Comparison of ENCODE assay signal across 9 cellular contexts in the genomic region with DNA sequence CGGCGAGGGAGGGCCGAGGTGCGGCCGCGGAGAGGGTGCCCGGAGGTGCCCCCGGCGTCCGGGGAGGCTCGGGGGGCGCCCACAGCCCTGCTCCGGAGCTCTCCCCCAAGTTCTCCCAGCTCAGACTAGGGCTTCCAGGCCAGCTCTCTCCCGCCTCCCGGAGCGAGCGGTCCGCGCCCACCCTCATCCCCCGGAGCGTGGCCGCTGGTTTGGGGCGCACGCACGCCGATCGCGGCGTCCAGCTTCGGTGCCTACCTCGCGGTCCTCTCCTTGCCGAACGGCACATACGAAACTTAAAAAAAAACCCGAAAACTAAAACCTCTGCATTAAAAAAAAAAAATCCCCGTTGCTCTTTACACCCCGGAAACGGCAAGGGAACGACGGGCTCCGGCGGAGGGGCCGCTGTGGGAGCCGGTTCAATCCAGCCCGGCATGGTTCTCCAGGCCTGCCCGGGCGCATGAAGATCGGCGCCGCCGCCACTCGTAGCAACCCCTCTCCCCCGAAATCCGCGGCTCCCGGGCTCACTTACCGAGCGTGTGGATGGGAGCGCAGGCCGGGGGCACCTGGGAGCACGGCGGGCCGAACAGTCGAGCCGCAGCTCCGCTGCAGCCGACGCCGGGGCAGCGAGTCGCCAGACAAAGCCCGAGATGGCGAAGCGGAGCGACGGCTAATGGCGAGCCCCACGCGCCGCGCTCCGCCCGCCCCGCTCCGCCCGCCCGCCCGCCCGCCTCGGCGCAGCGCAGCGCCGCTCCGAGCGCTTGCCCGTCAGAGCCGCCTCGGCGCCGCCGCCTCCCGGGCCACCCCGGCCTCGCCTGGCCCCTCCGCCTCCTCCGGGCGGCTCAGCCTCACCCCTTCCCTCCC. TPM values are rescaled to one million over a fixed set of nuclear protein-coding genes. Genes with fewer than 3 reads are reported as not detected.
DNase-seq lines count a peak whose midpoint lies in the region; ATAC-seq, FAIRE-seq and TF ChIP-seq lines count a peak whose summit lies in the region.
"Had no signal": no experiment of that assay in that cellular context is flagged by ENCODE, and none has a peak within 500 bp of the region (broad histone marks: within the 10 kb centered on the region; RNA-seq: fewer than 3 reads in every experiment).

No MANE protein-coding gene starts in this region.

- peaks cover 6% of the 10 kb centered on the region for H3K27me3 Mint-ChIP-seq in T-helper 1 cell treated with Interleukin-12 subunit alpha and Interleukin-12 subunit beta and Interleukin-4 antibody, amounts not matched to agents 30 μg/mL and 1 μg/mL, for 36 hours (ENCODE audit: low read depth)

- H3K4me2 ChIP-seq in skeletal muscle satellite cell (ENCODE audit: low read length) = peak overlapping the region; percentile 98

- H3K4me3 Mint-ChIP-seq in T-helper 1 cell treated with Interleukin-12 subunit alpha and Interleukin-12 subunit beta and Interleukin-4 antibody, amounts not matched to agents 30 μg/mL and 1 μg/mL, for 36 hours = peak overlapping the region; percentile 91

- TF ChIP-seq CTCF in body of pancreas (IDR thresholded peaks at IDR 0.05) = no peak

- H3K27ac Mint-ChIP-seq in T-helper 1 cell treated with Interleukin-12 subunit alpha and Interleukin-12 subunit beta and Interleukin-4 antibody, amounts not matched to agents 30 μg/mL and 1 μg/mL, for 36 hours = peak overlapping the region; percentile 91

- peak; percentile 25 for ATAC-seq in body of pancreas
- ATAC-seq in GM18870 (IDR thresholded peaks at IDR 0.05; ENCODE audit: unreplicated experiment) = no peak

- peak overlapping the region; percentile 94 to 99 (median 99) for H3K27ac ChIP-seq in body of pancreas

- H3K9me3 ChIP-seq in body of pancreas (no peaks in the 10 kb centered on the region), iPS-15b (ENCODE audit: control insufficient read depth, insufficient read depth, low read length) (no peaks in the 10 kb centered on the region), skeletal muscle satellite cell (replicated peaks; ENCODE audit: low read length) (no peaks in the 10 kb centered on the region)

- peak; percentile 32 for DNase-seq in HTR-8/SVneo (ENCODE audit: insufficient read length, low spot score)
- DNase-seq in body of pancreas = peak; percentile 61 to 70 (median 66)
- no peak for DNase-seq in pons (ENCODE audit: low spot score)

- WGBS in body of pancreas, 2 donors = 0% methylated on average over 33 to 94 of the region's 109 CpGs

- H3K4me1 Mint-ChIP-seq in T-helper 1 cell treated with Interleukin-12 subunit alpha and Interleukin-12 subunit beta and Interleukin-4 antibody, amounts not matched to agents 30 μg/mL and 1 μg/mL, for 36 hours (ENCODE audit: low read depth) = peaks cover 28% of the 10 kb centered on the region

- peaks cover 45% of the 10 kb centered on the region for H3K4me1 ChIP-seq in body of pancreas
- peaks cover 6% of the 10 kb centered on the region for H3K4me1 ChIP-seq in iPS-15b (ENCODE audit: control insufficient read depth, insufficient read depth, low read length)
- peaks cover 38% of the 10 kb centered on the region for H3K4me1 ChIP-seq in skeletal muscle satellite cell (ENCODE audit: control insufficient read depth, insufficient read depth, low read length)

- intact Hi-C loops in body of pancreas (cut with DNase I) = no loop called here

- H3K36me3 ChIP-seq in body of pancreas (replicated peaks in 1 of 2; ENCODE audit: insufficient read depth in 1 of 2, low read depth in 2 of 2) = peaks cover 9 to 13% of the 10 kb centered on the region in 2 donors
- peaks cover 13% of the 10 kb centered on the region for H3K36me3 ChIP-seq in iPS-15b (ENCODE audit: control insufficient read depth, insufficient read depth, low read length)
- peaks cover 21% of the 10 kb centered on the region for H3K36me3 ChIP-seq in skeletal muscle satellite cell (ENCODE audit: insufficient read depth, low read length)

- H3K4me3 ChIP-seq in GM08714 (ENCODE audit: low read length) (peak overlapping the region; percentile 70), body of pancreas (peak overlapping the region; percentile 56 to 76), iPS-15b (ENCODE audit: low read depth, low read length) (peak overlapping the region; percentile 79), skeletal muscle satellite cell (ENCODE audit: low read length) (peak overlapping the region; percentile 95)

- peak; percentile 10 to 43 (median 24) for TF ChIP-seq POLR2A in body of pancreas (IDR thresholded peaks at IDR 0.05)

- no peaks in the 10 kb centered on the region for H3K9me3 Mint-ChIP-seq in T-helper 1 cell treated with Interleukin-12 subunit alpha and Interleukin-12 subunit beta and Interleukin-4 antibody, amounts not matched to agents 30 μg/mL and 1 μg/mL, for 36 hours

- FAIRE-seq in HTR-8/SVneo (lab: Jason Lieb, UNC) = no peak
- FAIRE-seq: endometrium had no signal

- H3K36me3 Mint-ChIP-seq in T-helper 1 cell treated with Interleukin-12 subunit alpha and Interleukin-12 subunit beta and Interleukin-4 antibody, amounts not matched to agents 30 μg/mL and 1 μg/mL, for 36 hours (ENCODE audit: low read depth) = peaks cover 25% of the 10 kb centered on the region

- H3K27me3 ChIP-seq in body of pancreas (no peaks in the 10 kb centered on the region), iPS-15b (ENCODE audit: control insufficient read depth, insufficient read depth, low read length) (no peaks in the 10 kb centered on the region), skeletal muscle satellite cell (ENCODE audit: control insufficient read depth, insufficient read depth, low read length) (no peaks in the 10 kb centered on the region)

- H3K9ac ChIP-seq in iPS-15b (ENCODE audit: low read depth, low read length) (peak overlapping the region; percentile 79), skeletal muscle satellite cell (ENCODE audit: low read depth, low read length) (peak overlapping the region; percentile 95)

RNA-seq across cellular contexts. Expression of a gene that starts 1.0 kb away (rescaled TPM):
- 10 to 100 TPM; 43.8 to 73.8 TPM for total RNA-seq in body of pancreas
- total RNA-seq in skeletal muscle satellite cell (2012; rRNA removed) = 44.3 and 44.4 TPM in 2 replicates

RNA-seq across cellular contexts. Expression of a gene that starts 20.8 kb away (rescaled TPM):
- total RNA-seq in body of pancreas = 10 to 100 TPM; 21.0 to 37.6 TPM
- total RNA-seq in skeletal muscle satellite cell (2012; rRNA removed) = 22.1 and 26.2 TPM in 2 replicates

RNA-seq across cellular contexts. Expression of a gene that starts 33.7 kb away (rescaled TPM):
- 10 to 100 TPM; 22.6 to 31.0 TPM for total RNA-seq in body of pancreas
- 13.4 and 15.1 TPM in 2 replicates for total RNA-seq in skeletal muscle satellite cell (2012; rRNA removed)

RNA-seq across cellular contexts. Expression of a gene that starts 47.5 kb away (rescaled TPM):
- total RNA-seq in body of pancreas = not detected
- total RNA-seq in skeletal muscle satellite cell (2012; rRNA removed) = not detected in 2 replicates

RNA-seq across cellular contexts. Expression of a gene that starts 49.9 kb away (rescaled TPM):
- 10 to 100 TPM in 1 of 2 donors, 1 to 10 TPM in 1; 3.9 to 10.5 TPM for total RNA-seq in body of pancreas
- under 0.01 TPM in 1 of 2 replicates, not detected in the other for total RNA-seq in skeletal muscle satellite cell (2012; rRNA removed)
